1 cellular context compared by ENCODE assay signal in genomic region chr6:33578588-33579011, GRCh38.
TF ChIP-seq lines count a peak whose summit lies in the region.

No MANE protein-coding gene starts in this region.

TF ChIP-seq in K562, 482 proteins besides CTCF, POLR2A, EP300 and RAD21 (continued from another document):
- TF ChIP-seq MNT (conservative IDR thresholded peaks at IDR 0.05) (no peak), PHF20 (IDR thresholded peaks at IDR 0.05; ENCODE audit: partially characterized antibody) (no peak), HEY1 (CRISPR knock-in tag; IDR thresholded peaks at IDR 0.05; ENCODE audit: borderline replicate concordance) (no peak), HIVEP1 (CRISPR knock-in tag; IDR thresholded peaks at IDR 0.05) (no peak)
